ENCODE assay signal across 14 cellular contexts in the genomic region with DNA sequence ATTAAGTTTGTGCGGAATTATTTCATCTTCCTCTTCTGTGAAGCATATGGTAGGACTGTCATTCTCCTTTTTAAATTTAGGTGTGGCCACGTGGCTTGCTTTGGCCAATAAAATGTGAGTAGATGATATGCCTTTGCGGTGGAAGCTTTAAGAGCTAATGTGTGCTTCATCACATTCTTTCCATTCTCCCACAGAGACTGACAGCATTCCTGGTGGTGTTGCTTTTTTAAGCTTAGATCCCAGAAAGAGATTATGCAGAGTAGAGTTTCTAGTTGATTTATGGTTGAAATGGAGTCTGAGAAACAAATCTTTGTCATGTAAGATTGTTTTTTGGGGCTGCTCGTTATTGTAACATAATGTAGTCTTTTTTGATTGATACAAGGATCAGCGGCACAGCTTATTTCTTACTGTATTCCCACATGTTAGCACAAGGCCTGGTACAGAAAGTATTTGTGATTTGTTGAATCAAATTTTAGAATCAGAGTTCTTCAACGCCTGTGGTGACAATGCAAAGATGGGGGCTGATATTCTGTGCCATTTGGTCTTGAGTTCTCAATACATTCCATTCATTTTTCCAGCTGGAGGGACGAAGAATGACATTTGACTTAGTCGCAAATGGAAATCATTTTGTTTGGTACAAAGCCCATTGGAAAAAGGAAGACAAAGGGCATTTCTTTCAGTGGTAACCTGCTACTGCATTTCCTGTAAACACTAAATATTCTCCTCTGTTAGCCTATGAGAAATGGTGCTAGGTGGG.
A peak's percentile ranks its signal among the peaks of the same experiment; 100 is the strongest.
DNase-seq lines count a peak whose midpoint lies in the region; ATAC-seq and TF ChIP-seq lines count a peak whose summit lies in the region.
"Had no signal": no experiment of that assay in that cellular context is flagged by ENCODE, and none has a peak within 500 bp of the region (broad histone marks: within the 10 kb centered on the region; RNA-seq: fewer than 3 reads in every experiment).

No MANE protein-coding gene starts in this region.

- DNase-seq in BJ (ENCODE audit: low read depth) (peak; percentile 58), M059J (ENCODE audit: low read depth) (peak; percentile 86), fibroblast of pulmonary artery (ENCODE audit: low read depth) (peak; percentile 37), RWPE1 (ENCODE audit: low spot score) (no peak)
- DNase-seq: activated CD8-positive, alpha-beta memory T cell treated with anti-CD3 and anti-CD28 coated beads, Interleukin-2, amount 50 U/mL, for 48 hours; AML-193; naive B cell; NCI-H1417 treated with DMSO at 0.1 percent for 48 hours; NCI-H526 had no signal

- CTCF ChIA-PET in BJ (lab: Yijun Ruan, JAX), result no interaction called here
- CTCF ChIA-PET in RWPE1 (lab: Yijun Ruan, JAX), result no interaction called here

- H3K36me3 ChIP-seq in BJ (ENCODE audit: control insufficient read depth, insufficient read depth, low read length) (no peaks in the 10 kb centered on the region), neuron (ENCODE audit: insufficient read depth, low read length) (no peaks in the 10 kb centered on the region)

- H3K4me3 ChIP-seq in BJ (ENCODE audit: low read depth, low read length) (no peak overlapping the region), fibroblast of pulmonary artery (replicated peaks; ENCODE audit: low read depth, low read length) (no peak overlapping the region), neuron (ENCODE audit: low read length) (no peak overlapping the region)

- no peaks in the 10 kb centered on the region for H3K9me3 ChIP-seq in neuron (ENCODE audit: low read length)

- no peak overlapping the region for H3K27ac ChIP-seq in RWPE1
- H3K27ac ChIP-seq: HL-60 had no signal

- POLR2A ChIA-PET in BJ (lab: Charles Lee), result interaction anchor here (0.6 to 1.0 kb wide), 2 partner anchors 13 to 28 kb away, joined by 3 to 5 read pairs; no protein-coding TSS in a partner anchor
- POLR2A ChIA-PET in RWPE1 (lab: Yijun Ruan, JAX; ENCODE audit: low non-redundant PET), result no interaction called here

- ATAC-seq in GM21529 (IDR thresholded peaks at IDR 0.05; ENCODE audit: unreplicated experiment), result no peak
- ATAC-seq in HG03521 (IDR thresholded peaks at IDR 0.05; ENCODE audit: unreplicated experiment), result no peak
- ATAC-seq in HG03457 (IDR thresholded peaks at IDR 0.05; ENCODE audit: unreplicated experiment), result no peak

- H3K4me1 ChIP-seq in neuron (ENCODE audit: insufficient read depth, low read length), result peaks cover 20% of the 10 kb centered on the region

- TF ChIP-seq CTCF in BJ (IDR thresholded peaks at IDR 0.05; ENCODE audit: insufficient read depth, low read depth, low read length) (no peak), fibroblast of pulmonary artery (IDR thresholded peaks at IDR 0.05; ENCODE audit: low read length, missing control alignments) (no peak), RWPE1 (conservative IDR thresholded peaks at IDR 0.05; ENCODE audit: low read depth) (no peak)

- peak overlapping the region; percentile 20 for H2AFZ ChIP-seq in neuron (ENCODE audit: low read depth, low read length)

- H3K27me3 ChIP-seq in BJ (ENCODE audit: control insufficient read depth, insufficient read depth, low read length), result no peaks in the 10 kb centered on the region; the same call in 1 of the 2 replicates
- no peaks in the 10 kb centered on the region for H3K27me3 ChIP-seq in neuron (ENCODE audit: insufficient read depth, low read length)
